8 cellular contexts compared by ENCODE assay signal in the genomic region with DNA sequence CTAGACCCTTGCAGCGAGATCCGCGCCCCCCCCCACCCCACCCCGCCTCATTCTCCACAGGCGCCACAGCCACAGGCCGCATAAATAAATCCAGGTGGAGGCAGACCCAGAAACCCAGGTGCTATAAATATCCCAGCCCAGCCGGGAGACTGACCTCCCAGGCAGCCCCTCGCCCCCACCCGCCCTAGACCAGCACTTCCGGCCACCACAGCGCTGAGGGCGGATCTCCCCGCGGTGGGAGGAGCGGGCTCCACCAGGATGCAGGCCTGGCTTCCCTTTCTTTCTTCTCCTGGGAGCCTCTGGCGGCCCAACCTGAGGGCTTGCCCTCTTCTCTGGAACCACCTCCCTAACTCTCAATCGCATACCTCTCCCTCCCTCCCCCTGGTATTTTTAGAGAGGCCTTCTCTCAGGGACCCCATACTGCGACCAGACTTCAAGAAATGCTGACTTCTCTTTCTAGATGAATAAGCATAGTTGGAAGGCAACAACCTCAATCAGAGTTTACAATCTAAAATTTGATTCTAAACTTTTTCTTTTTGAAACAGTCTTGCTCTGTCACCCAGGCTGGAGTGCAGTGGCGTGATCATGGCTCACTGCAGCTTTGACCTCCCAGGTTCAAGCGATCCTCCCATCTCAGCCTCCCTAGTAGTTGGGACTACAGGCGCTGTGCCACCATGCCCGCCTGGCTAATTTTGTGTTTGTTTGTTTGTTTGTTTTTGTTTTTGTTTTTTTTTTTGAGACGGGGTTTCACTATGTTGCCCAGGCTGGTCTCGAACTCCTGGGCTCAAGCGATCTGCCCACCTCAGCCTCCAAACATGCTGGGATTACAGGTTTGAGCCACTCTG. TPM values are rescaled to one million over a fixed set of nuclear protein-coding genes. Genes with fewer than 3 reads are reported as not detected.
A peak's percentile ranks its signal among the peaks of the same experiment; 100 is the strongest.
DNase-seq lines count a peak whose midpoint lies in the region; ATAC-seq, FAIRE-seq and TF ChIP-seq lines count a peak whose summit lies in the region.

No MANE protein-coding gene starts in this region.

- no peak for TF ChIP-seq POLR2A in GM12892 (IDR thresholded peaks at IDR 0.05; ENCODE audit: low read depth, low read length)

- no peak for TF ChIP-seq CTCF in psoas muscle (IDR thresholded peaks at IDR 0.05)

- peak overlapping the region; percentile 59 for H3K4me3 Mint-ChIP-seq in activated CD8-positive, alpha-beta T cell treated with anti-CD3 and anti-CD28 coated beads, Interleukin-2, amount 10 ng/mL, durations not matched to agents 7 days and 5 days

- intact Hi-C loops in cardiac septum (cut with DNase I): loop anchor here (2.0 kb wide), 1 partner anchor 30 kb away; no protein-coding TSS in a partner anchor
- intact Hi-C loops in psoas muscle (cut with DNase I): no loop called here

- peak; percentile 84 for DNase-seq in Daoy (ENCODE audit: low read depth)
- DNase-seq in activated CD8-positive, alpha-beta T cell treated with anti-CD3 and anti-CD28 coated beads, Interleukin-2, amount 10 ng/mL, durations not matched to agents 7 days and 5 days: peak; percentile 51
- peak; percentile 86 for DNase-seq in cardiac septum (ENCODE audit: low spot score)
- peak; percentile 51 to 72 for DNase-seq in psoas muscle
- DNase-seq in superior temporal gyrus (ENCODE audit: extremely low spot score): no peak
- no peak for DNase-seq in NOMO-1 treated with DMSO at 0.1 percent for 48 hours (lab: John Stamatoyannopoulos, UW; ENCODE audit: unreplicated experiment)
- DNase-seq in GM12892 (ENCODE audit: insufficient read length): no peak

- peaks cover 13% of the 10 kb centered on the region for H3K36me3 Mint-ChIP-seq in activated CD8-positive, alpha-beta T cell treated with anti-CD3 and anti-CD28 coated beads, Interleukin-2, amount 10 ng/mL, durations not matched to agents 7 days and 5 days (ENCODE audit: low read depth)

- H3K9me3 ChIP-seq in psoas muscle: no peaks in the 10 kb centered on the region

- H3K27me3 ChIP-seq in psoas muscle (ENCODE audit: insufficient read depth in 3 of 3, low read length in 2 of 3): no peaks in the 10 kb centered on the region

- no peaks in the 10 kb centered on the region for H3K27me3 Mint-ChIP-seq in activated CD8-positive, alpha-beta T cell treated with anti-CD3 and anti-CD28 coated beads, Interleukin-2, amount 10 ng/mL, durations not matched to agents 7 days and 5 days (ENCODE audit: low read depth)

- CTCF ChIA-PET in activated CD8-positive, alpha-beta T cell treated with anti-CD3 and anti-CD28 coated beads, Interleukin-2, amount 10 ng/mL, durations not matched to agents 7 days and 5 days (lab: Charles Lee): interaction anchor here (0.7 to 4.2 kb wide), 3 partner anchors 30 to 93 kb away, joined by 4 to 18 read pairs (median 6); no protein-coding TSS in a partner anchor

- 62 to 70% (median 65%) methylated on average over 24 to 25 of the region's 25 CpGs for WGBS in psoas muscle, 3 donors

- no peak for FAIRE-seq in GM12892 (lab: Jason Lieb, UNC)

- no peaks in the 10 kb centered on the region for H3K36me3 ChIP-seq in psoas muscle (ENCODE audit: insufficient read depth in 1 of 2, low read depth in 1 of 2)

- H3K4me3 ChIP-seq in psoas muscle: peak overlapping the region; percentile 64

- POLR2A ChIA-PET in activated CD8-positive, alpha-beta T cell treated with anti-CD3 and anti-CD28 coated beads, Interleukin-2, amount 10 ng/mL, durations not matched to agents 7 days and 5 days (lab: Charles Lee): interaction anchor here (0.6 to 4.0 kb wide), 3 partner anchors 30 to 33 kb away, joined by 3 to 18 read pairs (median 5); no protein-coding TSS in a partner anchor

- H3K27ac Mint-ChIP-seq in activated CD8-positive, alpha-beta T cell treated with anti-CD3 and anti-CD28 coated beads, Interleukin-2, amount 10 ng/mL, durations not matched to agents 7 days and 5 days: peak overlapping the region; percentile 86

- H3K4me1 Mint-ChIP-seq in activated CD8-positive, alpha-beta T cell treated with anti-CD3 and anti-CD28 coated beads, Interleukin-2, amount 10 ng/mL, durations not matched to agents 7 days and 5 days (ENCODE audit: low read depth): peaks cover 41% of the 10 kb centered on the region

- H3K27ac ChIP-seq in psoas muscle: peak overlapping the region; percentile 75

- H3K9me3 Mint-ChIP-seq in activated CD8-positive, alpha-beta T cell treated with anti-CD3 and anti-CD28 coated beads, Interleukin-2, amount 10 ng/mL, durations not matched to agents 7 days and 5 days (ENCODE audit: insufficient read depth): peaks cover 6% of the 10 kb centered on the region

- H3K4me1 ChIP-seq in psoas muscle: peaks cover 11% of the 10 kb centered on the region

- peak; percentile 14 for ATAC-seq in HG02852 (IDR thresholded peaks at IDR 0.05; ENCODE audit: unreplicated experiment)
- ATAC-seq in activated CD8-positive, alpha-beta T cell treated with anti-CD3 and anti-CD28 coated beads, Interleukin-2, amount 10 ng/mL, durations not matched to agents 7 days and 5 days: peak; percentile 1
- ATAC-seq in psoas muscle: peak in 1 of 4 donors; percentile 39

RNA-seq across cellular contexts. Expression of a gene that starts 55.0 kb away (rescaled TPM):
- 7.3 and 12.9 TPM in 2 replicates for total RNA-seq in Daoy (2014; rRNA removed; shearing (Covaris generic))
- not detected for total RNA-seq in activated CD8-positive, alpha-beta T cell treated with anti-CD3 and anti-CD28 coated beads, Interleukin-2, amount 10 ng/mL, durations not matched to agents 7 days and 5 days
- total RNA-seq in cardiac septum: 74.7 TPM
- total RNA-seq in psoas muscle: 100 to 1,000 TPM in 2 of 4 donors, 10 to 100 TPM in 2; 45.6 to 159 (median 111) TPM
- 100 to 1,000 TPM in 2 of 3 donors, 10 to 100 TPM in 1; 76.1 to 209 (median 186) TPM for polyA plus RNA-seq in psoas muscle
- 1.8 TPM for polyA plus RNA-seq in GM12892 (2012; ENCODE audit: missing spikeins)

Comparison
In these comparisons a context has a peak if more than half of its experiments do, and no peak if none do; other contexts are left out.
1. DNase-seq: peak in Daoy (single experiment), activated CD8-positive, alpha-beta T cell treated with anti-CD3 and anti-CD28 coated beads, Interleukin-2, amount 10 ng/mL, durations not matched to agents 7 days and 5 days (single experiment), cardiac septum (single experiment) and psoas muscle (2 of 2); none in superior temporal gyrus (single experiment), NOMO-1 treated with DMSO at 0.1 percent for 48 hours (single experiment) and GM12892 (single experiment).